Comparison of ENCODE assay signal across 33 cellular contexts in genomic region chr6:4091926-4092325, GRCh38. TPM values are rescaled to one million over a fixed set of nuclear protein-coding genes. Genes with fewer than 3 reads are reported as not detected.
"Had no signal": no experiment of that assay in that cellular context is flagged by ENCODE, and none has a peak within 500 bp of the region (broad histone marks: within the 10 kb centered on the region; RNA-seq: fewer than 3 reads in every experiment).

No MANE protein-coding gene starts in this region.

- H3K4me3 Mint-ChIP-seq: activated CD4-positive, alpha-beta memory T cell treated with anti-CD3 and anti-CD28 coated beads, Interleukin-2, amount 10 ng/mL, durations not matched to agents 7 days and 5 days; activated CD4-positive, alpha-beta T cell treated with anti-CD3 and anti-CD28 coated beads for 36 hours; activated naive CD4-positive, alpha-beta T cell treated with anti-CD3 and anti-CD28 coated beads for 36 hours; activated naive CD8-positive, alpha-beta T cell; activated T-helper 17 cell treated with anti-CD3 and anti-CD28 coated beads, Interleukin-2, amount 50 U/mL, for 72 hours had no signal

- FAIRE-seq: K562 had no signal

- H3K9me3 ChIP-seq: breast epithelium, SJCRH30, SK-N-SH had no signal

- H3K9me3 Mint-ChIP-seq: activated CD4-positive, alpha-beta memory T cell treated with anti-CD3 and anti-CD28 coated beads, Interleukin-2, amount 10 ng/mL, durations not matched to agents 7 days and 5 days; activated naive CD4-positive, alpha-beta T cell treated with anti-CD3 and anti-CD28 coated beads for 36 hours; activated T-helper 17 cell treated with anti-CD3 and anti-CD28 coated beads, Interleukin-2, amount 50 U/mL, for 72 hours had no signal

- ATAC-seq: activated CD4-positive, alpha-beta T cell treated with anti-CD3 and anti-CD28 coated beads for 36 hours; activated T-helper 17 cell treated with anti-CD3 and anti-CD28 coated beads, Interleukin-2, amount 50 U/mL, for 72 hours; K562; Panc1 had no signal

- H3K36me3 Mint-ChIP-seq: activated naive CD8-positive, alpha-beta T cell had no signal

- H3K27ac Mint-ChIP-seq: activated CD4-positive, alpha-beta memory T cell treated with anti-CD3 and anti-CD28 coated beads, Interleukin-2, amount 10 ng/mL, durations not matched to agents 7 days and 5 days; activated CD4-positive, alpha-beta T cell treated with anti-CD3 and anti-CD28 coated beads for 36 hours; activated naive CD4-positive, alpha-beta T cell treated with anti-CD3 and anti-CD28 coated beads for 36 hours; activated naive CD8-positive, alpha-beta T cell; activated T-helper 17 cell treated with anti-CD3 and anti-CD28 coated beads, Interleukin-2, amount 50 U/mL, for 72 hours had no signal

- H3K4me1 Mint-ChIP-seq: activated CD4-positive, alpha-beta memory T cell treated with anti-CD3 and anti-CD28 coated beads, Interleukin-2, amount 10 ng/mL, durations not matched to agents 7 days and 5 days; activated CD4-positive, alpha-beta T cell treated with anti-CD3 and anti-CD28 coated beads for 36 hours; activated T-helper 17 cell treated with anti-CD3 and anti-CD28 coated beads, Interleukin-2, amount 50 U/mL, for 72 hours had no signal

- H3K27me3 Mint-ChIP-seq: activated CD4-positive, alpha-beta T cell treated with anti-CD3 and anti-CD28 coated beads for 36 hours; activated naive CD8-positive, alpha-beta T cell had no signal

- DNase-seq: activated CD4-positive, alpha-beta memory T cell treated with anti-CD3 and anti-CD28 coated beads, Interleukin-2, amount 10 ng/mL, durations not matched to agents 7 days and 5 days; activated CD4-positive, alpha-beta T cell treated with anti-CD3 and anti-CD28 coated beads for 36 hours; activated CD4-positive, alpha-beta T cell treated with anti-CD3 and anti-CD28 coated beads, Interleukin-2, amount 50 U/mL, for 1 hour; activated gamma-delta T cell; activated naive CD4-positive, alpha-beta T cell treated with anti-CD3 and anti-CD28 coated beads for 36 hours; activated T-cell treated with anti-CD3 and anti-CD28 coated beads for 4 hours; activated T-cell treated with anti-CD3 and anti-CD28 coated beads, Interleukin-2, amount 50 U/mL, for 48 hours; anterior cingulate cortex; central memory CD4-positive, alpha-beta T cell; Karpas-422; MM.1S; NCI-H1105 treated with DMSO at 0.1 percent for 48 hours; NCI-H1436 treated with DMSO at 0.1 percent for 48 hours; NCI-H187; NCI-H2081 treated with DMSO at 0.1 percent for 48 hours; NCI-H446; NCI-H524 treated with DMSO at 0.1 percent for 48 hours; NCI-H774; NK-92 treated with Interleukin-12 subunit alpha and Interleukin-12 subunit beta, amount 100 ng/mL, for 24 hours; OCI-M1; Right ventricle myocardium superior; SJCRH30; SK-N-SH; T-helper 1 cell had no signal

- H3K36me3 ChIP-seq: breast epithelium, SJCRH30 had no signal

- H3K27ac ChIP-seq: breast epithelium, RWPE1, SJCRH30, VCaP had no signal

- H3K27me3 ChIP-seq: breast epithelium, SJCRH30 had no signal

- H3K4me1 ChIP-seq: breast epithelium, SJCRH30 had no signal

- H3K4me3 ChIP-seq: breast epithelium, K562, SJCRH30 had no signal

RNA-seq across cellular contexts. Expression of gene FAM217A, which starts 13.0 kb away (rescaled TPM):
- total RNA-seq: activated CD4-positive, alpha-beta memory T cell treated with anti-CD3 and anti-CD28 coated beads, Interleukin-2, amount 10 ng/mL, durations not matched to agents 7 days and 5 days; activated CD4-positive, alpha-beta T cell treated with anti-CD3 and anti-CD28 coated beads for 36 hours; activated CD8-positive, alpha-beta memory T cell treated with anti-CD3 and anti-CD28 coated beads for 36 hours; activated naive CD4-positive, alpha-beta T cell treated with anti-CD3 and anti-CD28 coated beads for 36 hours; activated T-helper 17 cell treated with anti-CD3 and anti-CD28 coated beads, Interleukin-2, amount 50 U/mL, for 72 hours; breast epithelium; K562; Right ventricle myocardium superior; SJCRH30; T-helper 2 cell treated with Interferon-gamma antibody and Interleukin-4, amounts not matched to agents 100 ng/mL and 5 ng/mL, for 36 hours had no signal
- polyA plus RNA-seq: K562, SK-N-SH had no signal
